Comparison of ENCODE assay signal across 10 cellular contexts in genomic region chr3:105793040-105793439, GRCh38.
A peak's percentile ranks its signal among the peaks of the same experiment; 100 is the strongest.
DNase-seq lines count a peak whose midpoint lies in the region; ATAC-seq, FAIRE-seq and TF ChIP-seq lines count a peak whose summit lies in the region.
"Had no signal": no experiment of that assay in that cellular context is flagged by ENCODE, and none has a peak within 500 bp of the region (broad histone marks: within the 10 kb centered on the region; RNA-seq: fewer than 3 reads in every experiment).

No MANE protein-coding gene starts in this region.

- TF ChIP-seq POLR2A in A549 (IDR thresholded peaks at IDR 0.05; ENCODE audit: low read length), result no peak

- H3K4me3 ChIP-seq in A549, result no peak overlapping the region

- no peak overlapping the region for H4K91ac ChIP-seq in H9 (ENCODE audit: insufficient read length, low read depth, low read length)

- POLR2A ChIA-PET in A549 (lab: Yijun Ruan, JAX), result interaction anchor here (0.6 kb wide), 1 partner anchor 9 kb away, joined by 8 read pairs; no protein-coding TSS in a partner anchor

- H3K4ac ChIP-seq in H9 (ENCODE audit: low read depth, low read length), result no peak overlapping the region

- H3K4me1 ChIP-seq in A549 (peaks cover 34% of the 10 kb centered on the region), H9 (ENCODE audit: insufficient read depth, low read length) (no peaks in the 10 kb centered on the region; the same call in 1 of the 2 replicates)

- H3K18ac ChIP-seq in H9 (ENCODE audit: insufficient read length, low read depth, low read length), result no peak overlapping the region

- H4K5ac ChIP-seq in H9 (ENCODE audit: insufficient read length, low read depth, low read length), result no peak overlapping the region

- no peak overlapping the region for H2AK5ac ChIP-seq in H9 (ENCODE audit: insufficient read length, low read length)

- no peak overlapping the region for H3K9ac ChIP-seq in H9 (ENCODE audit: extremely low read depth, insufficient read length, low read length)

- no peak overlapping the region for H3T11ph ChIP-seq in H9 (ENCODE audit: low read length)

- no peak for TF ChIP-seq CTCF in A549 (IDR thresholded peaks at IDR 0.05)
- no peak for TF ChIP-seq CTCF in H9 (conservative IDR thresholded peaks at IDR 0.05)
- TF ChIP-seq CTCF in nephron progenitor cell (IDR thresholded peaks at IDR 0.05), result no peak

- FAIRE-seq in A549 (lab: Jason Lieb, UNC), result no peak

- peaks cover 0 to 7% of the 10 kb centered on the region in 2 experiments; a peak in 3 of 5 replicates for H3K9me3 Mint-ChIP-seq in H9
- H3K9me3 Mint-ChIP-seq in effector memory CD8-positive, alpha-beta T cell, result no peaks in the 10 kb centered on the region
- H3K9me3 Mint-ChIP-seq in nephron progenitor cell, result peaks cover 21% of the 10 kb centered on the region

- no peak overlapping the region for H2BK12ac ChIP-seq in H9 (ENCODE audit: insufficient read length, low read depth, low read length)

- H2BK15ac ChIP-seq in H9 (ENCODE audit: low read depth, low read length), result no peak overlapping the region

- no peaks in the 10 kb centered on the region for H3K23me2 ChIP-seq in H9 (ENCODE audit: insufficient read length, low read depth, low read length, poor library complexity, severe bottlenecking)

- peaks cover 2% of the 10 kb centered on the region; the same call in 1 of the 2 replicates for H3K79me2 ChIP-seq in H9 (ENCODE audit: insufficient read depth, low read length)

- DNase-seq in A549 (ENCODE audit: low read depth in 1 of 2, low spot score in 1 of 2) (no peak), H9 (no peak), nephron progenitor cell (no peak), SHP77 (lab: John Stamatoyannopoulos, UW) (no peak)
- no peak for DNase-seq in effector memory CD8-positive, alpha-beta T cell
- no peak for DNase-seq in NK-92 treated with Interleukin-12 subunit alpha and Interleukin-12 subunit beta, amount 100 ng/mL, for 24 hours (lab: John Stamatoyannopoulos, UW)
- DNase-seq: C1 segment of cervical spinal cord, NCI-H526 treated with DMSO at 0.1 percent for 48 hours had no signal

- no peak overlapping the region for H3K23ac ChIP-seq in H9 (ENCODE audit: insufficient read length, low read depth, low read length)

- H3K36me3 Mint-ChIP-seq in H9 (ENCODE audit: insufficient read depth in 1 of 3, low read depth in 3 of 3), result peaks cover 0 to 7% (median 4%) of the 10 kb centered on the region in 3 experiments; a peak in 3 of 7 replicates
- H3K36me3 Mint-ChIP-seq in effector memory CD8-positive, alpha-beta T cell (ENCODE audit: insufficient read depth), result peaks cover 16% of the 10 kb centered on the region
- peaks cover 28% of the 10 kb centered on the region for H3K36me3 Mint-ChIP-seq in nephron progenitor cell (ENCODE audit: low read depth)

- 92% methylated on average over 2 of the region's 2 CpGs for WGBS in A549 (ENCODE audit: missing lambda C conversion rate)
- no CpG with 5 or more reads among the region's 2 CpGs for WGBS in H9 (ENCODE audit: extremely low coverage, insufficient read length, low lambda C conversion rate)

- no peak overlapping the region for H4K8ac ChIP-seq in H9 (replicated peaks; ENCODE audit: insufficient read length, low read depth, low read length)

- no peak overlapping the region for H2AFZ ChIP-seq in H9 (ENCODE audit: low read length)

- H2BK20ac ChIP-seq in H9 (ENCODE audit: low read depth, low read length, poor library complexity, severe bottlenecking), result no peak overlapping the region

- H4K20me1 ChIP-seq in H9 (ENCODE audit: control insufficient read depth, insufficient read depth, insufficient read length), result no peaks in the 10 kb centered on the region

- H2BK120ac ChIP-seq in H9 (ENCODE audit: low read depth, low read length, poor library complexity, severe bottlenecking), result no peak overlapping the region

- ATAC-seq in A549, result peak in 1 of 2 experiments; percentile 41; a peak in 3 of 6 replicates
- no peak for ATAC-seq in effector memory CD8-positive, alpha-beta T cell (replicated peaks)
- no peak for ATAC-seq in HG02870 (IDR thresholded peaks at IDR 0.05; ENCODE audit: unreplicated experiment)
- no peak for ATAC-seq in HG03442 (IDR thresholded peaks at IDR 0.05; ENCODE audit: unreplicated experiment)

- CTCF ChIA-PET in A549 (lab: Yijun Ruan, JAX), result no interaction called here

- H3K56ac ChIP-seq in H9 (ENCODE audit: insufficient read length, low read depth, low read length), result no peak overlapping the region

- peak overlapping the region; percentile 76 to 78 for H3K27ac ChIP-seq in A549
- H3K27ac ChIP-seq in H9 (ENCODE audit: insufficient read length, low read depth, low read length), result no peak overlapping the region

- no peak overlapping the region for H3K14ac ChIP-seq in H9 (ENCODE audit: insufficient read depth, low read length)

- TF ChIP-seq EP300 in A549 (IDR thresholded peaks at IDR 0.05), result no peak

- H3K27me3 ChIP-seq in H9 (ENCODE audit: insufficient read depth, low read length), result no peaks in the 10 kb centered on the region

- peak overlapping the region; percentile 31 to 74 (median 52); a peak in 3 of 7 replicates for H3K27ac Mint-ChIP-seq in H9
- peak overlapping the region; percentile 72 to 84 for H3K27ac Mint-ChIP-seq in effector memory CD8-positive, alpha-beta T cell
- peak overlapping the region; percentile 81 for H3K27ac Mint-ChIP-seq in nephron progenitor cell

- H3K4me2 ChIP-seq in A549 (peak overlapping the region; percentile 60), H9 (ENCODE audit: insufficient read depth, insufficient read length, low read length) (no peak overlapping the region)

- peaks cover 21 to 30% of the 10 kb centered on the region in 2 experiments for H3K4me1 Mint-ChIP-seq in H9
- H3K4me1 Mint-ChIP-seq in effector memory CD8-positive, alpha-beta T cell (ENCODE audit: low read depth in 2 of 2), result peaks cover 43 to 68% of the 10 kb centered on the region in 2 donors
- H3K4me1 Mint-ChIP-seq in nephron progenitor cell, result peaks cover 18% of the 10 kb centered on the region

- no peak overlapping the region for H2BK5ac ChIP-seq in H9 (ENCODE audit: insufficient read length, low read length)

- H3K27me3 Mint-ChIP-seq in H9 (ENCODE audit: low read depth) (no peaks in the 10 kb centered on the region), nephron progenitor cell (ENCODE audit: low read depth, poor library complexity) (peaks cover 2% of the 10 kb centered on the region)
- no peaks in the 10 kb centered on the region for H3K27me3 Mint-ChIP-seq in effector memory CD8-positive, alpha-beta T cell

- H3K9me3 ChIP-seq in A549 (peaks cover 4% of the 10 kb centered on the region; the same call in 1 of the 3 replicates), H9 (ENCODE audit: control insufficient read depth, low read depth, low read length) (no peaks in the 10 kb centered on the region)

- H3K79me1 ChIP-seq in H9 (ENCODE audit: insufficient read depth, low read depth, low read length, poor library complexity, severe bottlenecking), result peaks cover 6% of the 10 kb centered on the region

- TF ChIP-seq RAD21 in A549 (conservative IDR thresholded peaks at IDR 0.05 in 1 of 2, IDR thresholded peaks at IDR 0.05 in 1 of 2), result no peak

- H3K4me3 Mint-ChIP-seq in H9 (no peak overlapping the region), nephron progenitor cell (no peak overlapping the region)
- peak overlapping the region; percentile 63 to 69 for H3K4me3 Mint-ChIP-seq in effector memory CD8-positive, alpha-beta T cell

TF ChIP-seq in A549, 52 proteins besides CTCF, POLR2A, EP300 and RAD21:
- no peak for TF ChIP-seq HOXB5 (CRISPR knock-in tag; IDR thresholded peaks at IDR 0.05)
- no peak for TF ChIP-seq NPAS2 (CRISPR knock-in tag; IDR thresholded peaks at IDR 0.05; ENCODE audit: borderline replicate concordance)
- TF ChIP-seq FOSL2 (IDR thresholded peaks at IDR 0.05), result no peak
- no peak for TF ChIP-seq FOSL2 (CRISPR knock-in tag; IDR thresholded peaks at IDR 0.05)
- no peak for TF ChIP-seq EHMT2 (IDR thresholded peaks at IDR 0.05; ENCODE audit: low read depth)
- TF ChIP-seq JUN (IDR thresholded peaks at IDR 0.05), result no peak
- TF ChIP-seq MAX (IDR thresholded peaks at IDR 0.05), result no peak
- no peak for TF ChIP-seq MAFK (IDR thresholded peaks at IDR 0.05; ENCODE audit: partially characterized antibody)
- TF ChIP-seq HOXB13 (CRISPR knock-in tag; IDR thresholded peaks at IDR 0.05; ENCODE audit: low read depth), result no peak
- TF ChIP-seq RCOR1 (IDR thresholded peaks at IDR 0.05; ENCODE audit: low read depth, low read length), result no peak
- no peak for TF ChIP-seq ZSCAN20 (CRISPR knock-in tag; IDR thresholded peaks at IDR 0.05)
- TF ChIP-seq ZC3H11A (IDR thresholded peaks at IDR 0.05), result no peak

Comparison
In these comparisons a context has a peak if more than half of its experiments do, and no peak if none do; other contexts are left out.
1. H3K4me3 Mint-ChIP-seq: peak in effector memory CD8-positive, alpha-beta T cell (2 of 2); none in H9 (0 of 2) and nephron progenitor cell (single experiment).
2. Peak in every context shown above with its lines, with median percentiles within 50 percentile points of each other: H3K27ac Mint-ChIP-seq.